Comparison of ENCODE assay signal across 34 cellular contexts in the genomic region with DNA sequence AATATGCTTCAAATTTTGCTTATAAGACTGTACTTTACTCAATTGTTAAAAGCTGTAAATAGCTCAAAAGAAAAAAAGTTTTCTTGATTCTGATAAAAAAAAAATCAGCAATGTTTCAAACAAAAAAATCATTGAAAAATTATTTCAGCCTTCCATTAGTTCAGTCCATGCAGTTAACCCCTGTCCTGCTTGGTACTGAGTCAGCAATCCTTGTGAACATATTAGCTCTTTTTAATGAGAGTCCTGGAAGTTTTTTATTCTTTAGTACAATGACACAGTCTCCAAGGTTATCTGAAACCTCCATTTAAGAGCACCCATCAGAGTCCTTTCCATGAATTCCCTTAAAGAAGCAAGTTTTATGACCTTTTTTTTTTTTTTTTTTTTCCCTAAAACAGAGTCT. TPM values are rescaled to one million over a fixed set of nuclear protein-coding genes. Genes with fewer than 3 reads are reported as not detected.
DNase-seq lines count a peak whose midpoint lies in the region; ATAC-seq, FAIRE-seq and TF ChIP-seq lines count a peak whose summit lies in the region.
"Had no signal": no experiment of that assay in that cellular context is flagged by ENCODE, and none has a peak within 500 bp of the region (broad histone marks: within the 10 kb centered on the region; RNA-seq: fewer than 3 reads in every experiment).

No MANE protein-coding gene starts in this region.

- H3K27me3 ChIP-seq in HepG2 (ENCODE audit: control insufficient read depth in 1 of 2, insufficient read depth in 2 of 2, low read length in 2 of 2) (no peaks in the 10 kb centered on the region), right lobe of liver (no peaks in the 10 kb centered on the region), IMR-90 (ENCODE audit: control insufficient read depth, insufficient read depth, low read length) (no peaks in the 10 kb centered on the region), K562 (ENCODE audit: control insufficient read depth in 2 of 2, insufficient read depth in 2 of 2, low read length in 2 of 2) (no peaks in the 10 kb centered on the region)
- H3K27me3 ChIP-seq: BE2C; BLaER1; BLaER1 treated with 17β-estradiol and CSF1 and Interleukin-3, amounts not matched to agents 10 nM and 100 nM had no signal

- H3K27ac ChIP-seq in HepG2 (ENCODE audit: extremely low read length, insufficient read depth, low read length) (no peak overlapping the region), right lobe of liver (no peak overlapping the region), IMR-90 (ENCODE audit: insufficient read depth, low read length) (no peak overlapping the region), K562 (ENCODE audit: extremely low read depth, low read depth, low read length) (no peak overlapping the region)
- H3K27ac ChIP-seq: 22Rv1; A549; BLaER1; BLaER1 treated with 17β-estradiol and CSF1 and Interleukin-3, amounts not matched to agents 10 nM and 100 nM; C4-2B had no signal

- no peak overlapping the region for H2BK120ac ChIP-seq in IMR-90 (ENCODE audit: low read depth, low read length)

- TF ChIP-seq RAD21 in HepG2 (CRISPR knock-in tag; IDR thresholded peaks at IDR 0.05), result no peak
- TF ChIP-seq RAD21 in IMR-90 (IDR thresholded peaks at IDR 0.05; ENCODE audit: low read length), result no peak
- no peak for TF ChIP-seq RAD21 in K562 (CRISPR knock-in tag; conservative IDR thresholded peaks at IDR 0.05 in 1 of 2, IDR thresholded peaks at IDR 0.05 in 1 of 2)

- H3K9me3 ChIP-seq in HepG2 (ENCODE audit: low read length) (peaks cover 37% of the 10 kb centered on the region), right lobe of liver (peaks cover 0 to 9% (median 3%) of the 10 kb centered on the region in 4 donors), IMR-90 (ENCODE audit: control insufficient read depth, insufficient read depth, low read length) (peaks cover 27% of the 10 kb centered on the region), K562 (replicated peaks; ENCODE audit: control insufficient read depth, insufficient read depth, low read depth, low read length) (peaks cover 13% of the 10 kb centered on the region)
- H3K9me3 ChIP-seq: BE2C had no signal

- H3K36me3 ChIP-seq in HepG2 (replicated peaks in 1 of 2; ENCODE audit: control insufficient read depth in 1 of 2, insufficient read depth in 2 of 2, low read length in 2 of 2) (no peaks in the 10 kb centered on the region), right lobe of liver (no peaks in the 10 kb centered on the region), IMR-90 (ENCODE audit: control insufficient read depth, insufficient read depth, low read length) (no peaks in the 10 kb centered on the region), K562 (ENCODE audit: control insufficient read depth, insufficient read depth, low read length) (no peaks in the 10 kb centered on the region)
- H3K36me3 ChIP-seq: BE2C had no signal

- H3K9ac ChIP-seq in HepG2 (ENCODE audit: insufficient read depth, low read depth, low read length), result no peak overlapping the region
- H3K9ac ChIP-seq in IMR-90 (ENCODE audit: low read depth, low read length), result no peak overlapping the region
- no peak overlapping the region for H3K9ac ChIP-seq in K562 (ENCODE audit: insufficient read depth in 1 of 2, low read depth in 2 of 2, low read length in 2 of 2)
- H3K9ac ChIP-seq: BLaER1; BLaER1 treated with 17β-estradiol and CSF1 and Interleukin-3, amounts not matched to agents 10 nM and 100 nM had no signal

- in situ Hi-C loops in HepG2 (cut with HindIII; ENCODE audit: extremely low pct_ligation_motif_present, low pct_unique_long_range_greater_than_20kb), result no loop called here
- in situ Hi-C loops in IMR-90 (cut with MboI; ENCODE audit: low sequenced_read_pairs), result no loop called here
- in situ Hi-C loops in K562 (cut with MboI), result no loop called here

- H3K79me2 ChIP-seq in HepG2 (ENCODE audit: insufficient read depth, low read length), result no peaks in the 10 kb centered on the region
- no peaks in the 10 kb centered on the region for H3K79me2 ChIP-seq in K562 (ENCODE audit: control insufficient read depth, insufficient read depth, low read length)

- ATAC-seq in HepG2 (no peak), right lobe of liver (no peak), IMR-90 (ENCODE audit: low read depth) (no peak), K562 (no peak)
- ATAC-seq: A549; CD8-positive, alpha-beta T cell had no signal

- TF ChIP-seq CTCF in HepG2 (CRISPR knock-in tag; IDR thresholded peaks at IDR 0.05) (no peak), right lobe of liver (IDR thresholded peaks at IDR 0.05) (no peak), IMR-90 (conservative IDR thresholded peaks at IDR 0.05; ENCODE audit: low read depth, low read length) (no peak), K562 (IDR thresholded peaks at IDR 0.05 in 2 of 3, conservative IDR thresholded peaks at IDR 0.05 in 1 of 3; ENCODE audit: insufficient read depth in 2 of 3, low read depth in 1 of 3, low read length in 3 of 3) (no peak)

- H4K8ac ChIP-seq in IMR-90 (ENCODE audit: low read depth in 2 of 2, low read length in 2 of 2), result no peak overlapping the region

- H3K4me2 ChIP-seq in HepG2 (ENCODE audit: low read depth, low read length), result no peak overlapping the region
- H3K4me2 ChIP-seq in IMR-90 (ENCODE audit: low read depth, low read length), result no peak overlapping the region
- no peak overlapping the region for H3K4me2 ChIP-seq in K562 (ENCODE audit: insufficient read depth, low read length)
- H3K4me2 ChIP-seq: A549; BLaER1; BLaER1 treated with 17β-estradiol and CSF1 and Interleukin-3, amounts not matched to agents 10 nM and 100 nM had no signal

- no peak overlapping the region for H3K4ac ChIP-seq in IMR-90 (ENCODE audit: low read depth, low read length)

- H4K20me1 ChIP-seq in HepG2 (ENCODE audit: insufficient read depth, low read length) (no peaks in the 10 kb centered on the region), IMR-90 (ENCODE audit: insufficient read depth, low read length) (no peaks in the 10 kb centered on the region), K562 (replicated peaks; ENCODE audit: control insufficient read depth, insufficient read depth, low read length) (no peaks in the 10 kb centered on the region)
- H4K20me1 ChIP-seq: BLaER1; BLaER1 treated with 17β-estradiol and CSF1 and Interleukin-3, amounts not matched to agents 10 nM and 100 nM had no signal

- CTCF ChIA-PET in HepG2 (lab: Yijun Ruan, JAX; ENCODE audit: low intra/inter-chr PET ratio, low total read pairs) (no interaction called here), HEK293T (lab: Yijun Ruan, JAX) (no interaction called here), IMR-90 (lab: Yijun Ruan, JAX) (interaction anchor here (0.6 to 0.7 kb wide), 2 partner anchors 34 to 78 kb away, joined by 3 to 4 read pairs; no protein-coding TSS in a partner anchor), K562 (lab: Yijun Ruan, JAX; ENCODE audit: low intra/inter-chr PET ratio) (no interaction called here)

- H3K4me3 ChIP-seq in HepG2 (replicated peaks in 1 of 3; ENCODE audit: insufficient read depth in 1 of 3, low read depth in 2 of 3, low read length in 3 of 3) (no peak overlapping the region), right lobe of liver (no peak overlapping the region), IMR-90 (ENCODE audit: insufficient read depth, low read depth, low read length) (no peak overlapping the region), K562 (no peak overlapping the region)
- H3K4me3 ChIP-seq: A549; BLaER1; BLaER1 treated with 17β-estradiol and CSF1 and Interleukin-3, amounts not matched to agents 10 nM and 100 nM had no signal

- no peak for TF ChIP-seq EP300 in HepG2 (IDR thresholded peaks at IDR 0.05; ENCODE audit: low read depth in 2 of 2, low read length in 2 of 2)
- TF ChIP-seq EP300 in HepG2 (CRISPR knock-in tag; IDR thresholded peaks at IDR 0.05; ENCODE audit: borderline replicate concordance), result no peak
- no peak for TF ChIP-seq EP300 in K562 (IDR thresholded peaks at IDR 0.05; ENCODE audit: low read length)

- H2AFZ ChIP-seq in HepG2 (ENCODE audit: low read length) (no peak overlapping the region), IMR-90 (replicated peaks; ENCODE audit: low read length, poor library complexity) (no peak overlapping the region), K562 (ENCODE audit: low read depth, low read length) (no peak overlapping the region)

- H3K18ac ChIP-seq in IMR-90 (ENCODE audit: low read depth, low read length), result no peak overlapping the region

- POLR2A ChIA-PET in HepG2 (lab: Yijun Ruan, JAX) (no interaction called here), HEK293T (lab: Yijun Ruan, JAX) (no interaction called here), IMR-90 (lab: Charles Lee; ENCODE audit: unreplicated experiment) (no interaction called here), K562 (lab: Yijun Ruan, JAX) (no interaction called here)

- H2AK5ac ChIP-seq in IMR-90 (ENCODE audit: low read depth, low read length), result no peak overlapping the region

- no peak overlapping the region for H3K23ac ChIP-seq in IMR-90 (ENCODE audit: low read depth, low read length)

- no peak overlapping the region for H2BK5ac ChIP-seq in IMR-90 (ENCODE audit: low read depth, low read length, poor library complexity, severe bottlenecking)

- no peaks in the 10 kb centered on the region for H3K9me1 ChIP-seq in IMR-90 (ENCODE audit: insufficient read depth, low read length)
- no peaks in the 10 kb centered on the region for H3K9me1 ChIP-seq in K562 (ENCODE audit: control insufficient read depth, insufficient read depth, low read length)

- no peak overlapping the region for H2AK9ac ChIP-seq in IMR-90 (replicated peaks; ENCODE audit: low read depth, low read length, poor library complexity)

- dilution Hi-C loops in IMR-90 (cut with HindIII; ENCODE audit: low sequenced_read_pairs, unreplicated experiment), result no loop called here

- no TSS peak for BruUV-seq in HepG2 (replicated peaks; lab: Mats Ljungman, UMichigan)
- BruUV-seq in IMR-90 (replicated peaks; lab: Mats Ljungman, UMichigan), result no TSS peak
- BruUV-seq in K562 (replicated peaks; lab: Mats Ljungman, UMichigan), result no TSS peak

- DNase-seq in HepG2 (ENCODE audit: low spot score) (no peak), right lobe of liver (no peak), HEK293T (ENCODE audit: extremely low spot score) (no peak), IMR-90 (no peak), K562 (ENCODE audit: extremely low read depth in 1 of 4, low spot score in 3 of 4) (no peak), T-helper 2 cell (no peak), DMS 273 treated with DMSO at 0.1 percent for 48 hours (lab: John Stamatoyannopoulos, UW) (no peak)
- no peak for DNase-seq in activated naive CD4-positive, alpha-beta T cell (lab: John Stamatoyannopoulos, UW)
- DNase-seq: 8988T; ACHN; AML-193; BE2C; C1 segment of cervical spinal cord; Caco-2; Calu3; CD4-positive, alpha-beta memory T cell; CD4-positive, alpha-beta T cell; CD4-positive, CD25-positive, alpha-beta regulatory T cell; CD8-positive, alpha-beta memory T cell; CD8-positive, alpha-beta T cell; COR-L47; DMS153; DMS53; DMS79; DMS79 treated with DMSO at 0.1 percent for 48 hours; DND-41; EL had no signal

- no peak overlapping the region for H3K56ac ChIP-seq in IMR-90 (ENCODE audit: extremely low read depth, insufficient read depth, low read length)

- H3K4me1 ChIP-seq in HepG2 (ENCODE audit: insufficient read depth, low read length) (no peaks in the 10 kb centered on the region), right lobe of liver (no peaks in the 10 kb centered on the region), IMR-90 (ENCODE audit: control insufficient read depth, insufficient read depth, low read length) (no peaks in the 10 kb centered on the region), K562 (replicated peaks in 1 of 2; ENCODE audit: control insufficient read depth in 2 of 2, insufficient read depth in 2 of 2, low read length in 2 of 2) (no peaks in the 10 kb centered on the region)
- H3K4me1 ChIP-seq: A549; BE2C; BLaER1; BLaER1 treated with 17β-estradiol and CSF1 and Interleukin-3, amounts not matched to agents 10 nM and 100 nM; Caco-2 had no signal

- no peak for FAIRE-seq in HepG2 (lab: Jason Lieb, UNC)
- no peak for FAIRE-seq in K562 (lab: Jason Lieb, UNC)
- FAIRE-seq: A204.1, A549, D721Med had no signal

- no peak overlapping the region for H4K91ac ChIP-seq in IMR-90 (ENCODE audit: insufficient read depth, low read depth, low read length)

- no peaks in the 10 kb centered on the region for H3K79me1 ChIP-seq in IMR-90 (ENCODE audit: low read depth in 1 of 2, low read length in 2 of 2)

- no peak overlapping the region for H2BK20ac ChIP-seq in IMR-90 (ENCODE audit: low read depth, low read length)

- H3K14ac ChIP-seq in IMR-90 (replicated peaks; ENCODE audit: low read depth, low read length), result no peak overlapping the region

- intact Hi-C loops in HepG2 (cut with micrococcal nuclease; ENCODE audit: unreplicated experiment), result no loop called here
- intact Hi-C loops in right lobe of liver (cut with DNase I), result no loop called here
- intact Hi-C loops in IMR-90 (cut with micrococcal nuclease), result loop anchor here (2.0 kb wide), 1 partner anchor 15 kb away; no protein-coding TSS in a partner anchor
- intact Hi-C loops in K562 (cut with micrococcal nuclease), result no loop called here

- H2BK15ac ChIP-seq in IMR-90 (ENCODE audit: low read depth, low read length), result no peak overlapping the region

- TF ChIP-seq POLR2A in HepG2 (IDR thresholded peaks at IDR 0.05; ENCODE audit: insufficient read depth in 1 of 2, low read depth in 2 of 2, low read length in 2 of 2), result no peak
- TF ChIP-seq POLR2A in right lobe of liver (IDR thresholded peaks at IDR 0.05), result no peak
- TF ChIP-seq POLR2A in IMR-90 (IDR thresholded peaks at IDR 0.05; ENCODE audit: low read depth, low read length), result no peak
- no peak for TF ChIP-seq POLR2A in K562 (conservative IDR thresholded peaks at IDR 0.05)

- H4K5ac ChIP-seq in IMR-90 (ENCODE audit: low read depth, low read length), result no peak overlapping the region

RNA-seq across cellular contexts. Expression of a gene that starts 21.4 kb away (rescaled TPM):
- total RNA-seq in HepG2 (2016; rRNA removed; fragmentation: Illumina TruSeq; extraction: Trizol) (12.0 and 18.8 TPM in 2 replicates), right lobe of liver (1 to 10 TPM; 2.3 to 4.7 (median 3.7) TPM), IMR-90 (2012; rRNA removed) (14.7 and 18.3 TPM in 2 replicates), K562 (2014; rRNA removed) (3.3 and 4.3 TPM in 2 replicates), K562 (2014; rRNA removed; fragmentation: Illumina TruSeq; extraction: Trizol) (3.9 TPM in 2 replicates), K562 (2015; rRNA removed; fragmentation: Illumina TruSeq; extraction: Trizol) (4.6 and 4.9 TPM in 2 replicates), K562 (2021) (3.8 and 4.9 TPM in 2 replicates)
- total RNA-seq in HepG2 (2016; cell fraction: cytosol; rRNA removed; fragmentation: Illumina TruSeq; extraction: Trizol; ENCODE audit: low read depth), result 1.2 and 1.4 TPM in 2 replicates
- total RNA-seq in HepG2 (2016; cell fraction: insoluble cytoplasmic fraction; rRNA removed; fragmentation: Illumina TruSeq; extraction: Trizol), result 12.7 and 18.0 TPM in 2 replicates
- total RNA-seq in HepG2 (2016; cell fraction: membrane; rRNA removed; fragmentation: Illumina TruSeq; extraction: Trizol), result 4.9 TPM in 2 replicates
- total RNA-seq in HepG2 (2016; cell fraction: nucleus; rRNA removed; fragmentation: Illumina TruSeq; extraction: Trizol), result 7.5 and 7.7 TPM in 2 replicates
- polyA plus RNA-seq in HepG2 (2011; rRNA removed) (4.1 and 4.4 TPM in 2 replicates), IMR-90 (2012; rRNA removed) (3.0 and 3.6 TPM in 2 replicates), K562 (2011; rRNA removed) (2.6 and 3.4 TPM in 2 replicates), K562 (2014; fragmentation: Illumina TruSeq; extraction: Trizol) (2.8 and 3.2 TPM in 2 replicates), K562 (2014; fragmentation: Nextera tagmentation; extraction: Ambion mirVana) (1 to 10 TPM; 2.1 to 2.8 TPM), K562 (2014; rRNA removed) (1.9 and 2.5 TPM in 2 replicates)
- polyA plus RNA-seq in HepG2 (2011; cell fraction: cytosol; rRNA removed), result 2.9 and 3.7 TPM in 2 replicates
- polyA plus RNA-seq in HepG2 (2011; cell fraction: nucleus; rRNA removed), result 2.3 and 3.0 TPM in 2 replicates
- polyA plus RNA-seq in HepG2 (2012), result 5.1 and 5.6 TPM in 2 replicates
- polyA plus RNA-seq in HepG2 (2016; cell fraction: cytosol; fragmentation: Illumina TruSeq; extraction: Trizol; ENCODE audit: low read depth), result 0.51 and 0.53 TPM in 2 replicates
- polyA plus RNA-seq in HepG2 (2016; cell fraction: insoluble cytoplasmic fraction; fragmentation: Illumina TruSeq; extraction: Trizol; ENCODE audit: low read depth), result 10.7 and 11.9 TPM in 2 replicates
- 2.0 TPM in 2 replicates for polyA plus RNA-seq in HepG2 (2016; cell fraction: membrane; fragmentation: Illumina TruSeq; extraction: Trizol; ENCODE audit: low read depth)
- polyA plus RNA-seq in HepG2 (2016; cell fraction: nucleus; fragmentation: Illumina TruSeq; extraction: Trizol; ENCODE audit: insufficient read depth, low read depth), result 8.6 and 8.7 TPM in 2 replicates
- 16.0 and 35.1 TPM in 2 replicates for polyA minus RNA-seq in HepG2 (2011; rRNA and poly(A)+ RNA removed; ENCODE audit: low replicate concordance)
- polyA minus RNA-seq in HepG2 (2011; cell fraction: cytosol; rRNA and poly(A)+ RNA removed), result 7.6 and 8.2 TPM in 2 replicates
- polyA minus RNA-seq in HepG2 (2011; cell fraction: nucleus; rRNA and poly(A)+ RNA removed), result 4.9 and 5.1 TPM in 2 replicates
- polyA plus RNA-seq in IMR-90 (2012; cell fraction: cytosol; rRNA removed), result 2.0 and 2.3 TPM in 2 replicates
- 0.98 and 1.2 TPM in 2 replicates for polyA plus RNA-seq in IMR-90 (2012; cell fraction: nucleus; rRNA removed; ENCODE audit: low replicate concordance)
- 4.5 and 6.3 TPM in 2 replicates for total RNA-seq in K562 (2011; cell fraction: chromatin; rRNA removed; ENCODE audit: low replicate concordance)
- total RNA-seq in K562 (2011; cell fraction: nucleolus; rRNA removed), result 5.0 and 5.9 TPM in 2 replicates
- total RNA-seq in K562 (2011; cell fraction: nucleoplasm; rRNA removed), result 3.9 and 5.2 TPM in 2 replicates
- 2.6 and 3.2 TPM in 2 replicates for polyA plus RNA-seq in K562 (2011; cell fraction: cytosol; rRNA removed)
- 1.1 and 1.2 TPM in 2 replicates for polyA plus RNA-seq in K562 (2011; cell fraction: nucleus; rRNA removed)
- polyA plus RNA-seq in K562 (2012), result 2.6 and 3.2 TPM in 2 replicates
- polyA minus RNA-seq in K562 (2011; rRNA and poly(A)+ RNA removed), result 7.6 and 7.7 TPM in 2 replicates
- polyA minus RNA-seq in K562 (2011; cell fraction: cytosol; rRNA and poly(A)+ RNA removed), result 3.6 and 3.8 TPM in 2 replicates
- polyA minus RNA-seq in K562 (2011; cell fraction: nucleus; rRNA and poly(A)+ RNA removed), result 2.3 and 4.3 TPM in 2 replicates

RNA-seq across cellular contexts. Expression of a gene that starts 40.3 kb away (rescaled TPM):
- total RNA-seq in HepG2 (2016; rRNA removed; fragmentation: Illumina TruSeq; extraction: Trizol) (9.0 and 14.9 TPM in 2 replicates), right lobe of liver (1 to 10 TPM; 3.0 to 6.7 (median 5.5) TPM), IMR-90 (2012; rRNA removed) (7.9 and 9.4 TPM in 2 replicates), K562 (2014; rRNA removed) (2.3 and 3.7 TPM in 2 replicates), K562 (2014; rRNA removed; fragmentation: Illumina TruSeq; extraction: Trizol) (3.5 and 3.6 TPM in 2 replicates), K562 (2015; rRNA removed; fragmentation: Illumina TruSeq; extraction: Trizol) (3.9 and 4.1 TPM in 2 replicates), K562 (2021) (4.4 and 4.5 TPM in 2 replicates)
- total RNA-seq in HepG2 (2016; cell fraction: cytosol; rRNA removed; fragmentation: Illumina TruSeq; extraction: Trizol; ENCODE audit: low read depth), result 0.61 and 0.71 TPM in 2 replicates
- 9.1 and 14.2 TPM in 2 replicates for total RNA-seq in HepG2 (2016; cell fraction: insoluble cytoplasmic fraction; rRNA removed; fragmentation: Illumina TruSeq; extraction: Trizol)
- 3.4 and 4.1 TPM in 2 replicates for total RNA-seq in HepG2 (2016; cell fraction: membrane; rRNA removed; fragmentation: Illumina TruSeq; extraction: Trizol)
- total RNA-seq in HepG2 (2016; cell fraction: nucleus; rRNA removed; fragmentation: Illumina TruSeq; extraction: Trizol), result 8.3 and 8.7 TPM in 2 replicates
- polyA plus RNA-seq in HepG2 (2011; rRNA removed) (3.6 and 3.8 TPM in 2 replicates), IMR-90 (2012; rRNA removed) (1.8 and 2.1 TPM in 2 replicates), K562 (2011; rRNA removed) (3.6 and 3.9 TPM in 2 replicates), K562 (2014; fragmentation: Illumina TruSeq; extraction: Trizol) (2.9 and 3.3 TPM in 2 replicates), K562 (2014; fragmentation: Nextera tagmentation; extraction: Ambion mirVana) (1 to 10 TPM; 1.8 to 2.3 TPM), K562 (2014; rRNA removed) (2.5 TPM in 2 replicates)
- 2.8 and 2.9 TPM in 2 replicates for polyA plus RNA-seq in HepG2 (2011; cell fraction: cytosol; rRNA removed)
- polyA plus RNA-seq in HepG2 (2011; cell fraction: nucleus; rRNA removed), result 2.6 and 3.1 TPM in 2 replicates
- polyA plus RNA-seq in HepG2 (2012), result 3.2 and 4.1 TPM in 2 replicates
- polyA plus RNA-seq in HepG2 (2016; cell fraction: cytosol; fragmentation: Illumina TruSeq; extraction: Trizol; ENCODE audit: low read depth), result 0.17 and 0.28 TPM in 2 replicates
- 10.2 and 10.4 TPM in 2 replicates for polyA plus RNA-seq in HepG2 (2016; cell fraction: insoluble cytoplasmic fraction; fragmentation: Illumina TruSeq; extraction: Trizol; ENCODE audit: low read depth)
- 1.0 and 1.3 TPM in 2 replicates for polyA plus RNA-seq in HepG2 (2016; cell fraction: membrane; fragmentation: Illumina TruSeq; extraction: Trizol; ENCODE audit: low read depth)
- 4.8 and 5.5 TPM in 2 replicates for polyA plus RNA-seq in HepG2 (2016; cell fraction: nucleus; fragmentation: Illumina TruSeq; extraction: Trizol; ENCODE audit: insufficient read depth, low read depth)
- polyA minus RNA-seq in HepG2 (2011; rRNA and poly(A)+ RNA removed; ENCODE audit: low replicate concordance), result 18.8 and 26.5 TPM in 2 replicates
- polyA minus RNA-seq in HepG2 (2011; cell fraction: cytosol; rRNA and poly(A)+ RNA removed), result 6.6 and 7.6 TPM in 2 replicates
- polyA minus RNA-seq in HepG2 (2011; cell fraction: nucleus; rRNA and poly(A)+ RNA removed), result 12.4 and 12.9 TPM in 2 replicates
- polyA plus RNA-seq in IMR-90 (2012; cell fraction: cytosol; rRNA removed), result 1.0 and 1.5 TPM in 2 replicates
- polyA plus RNA-seq in IMR-90 (2012; cell fraction: nucleus; rRNA removed; ENCODE audit: low replicate concordance), result 0.66 and 0.91 TPM in 2 replicates
- 4.3 and 4.7 TPM in 2 replicates for total RNA-seq in K562 (2011; cell fraction: chromatin; rRNA removed; ENCODE audit: low replicate concordance)
- total RNA-seq in K562 (2011; cell fraction: nucleolus; rRNA removed), result 5.2 and 6.4 TPM in 2 replicates
- 3.7 and 4.8 TPM in 2 replicates for total RNA-seq in K562 (2011; cell fraction: nucleoplasm; rRNA removed)
- polyA plus RNA-seq in K562 (2011; cell fraction: cytosol; rRNA removed), result 3.9 and 4.1 TPM in 2 replicates
- 2.3 and 2.8 TPM in 2 replicates for polyA plus RNA-seq in K562 (2011; cell fraction: nucleus; rRNA removed)
- polyA plus RNA-seq in K562 (2012), result 3.0 and 3.5 TPM in 2 replicates
- 9.9 and 10.9 TPM in 2 replicates for polyA minus RNA-seq in K562 (2011; rRNA and poly(A)+ RNA removed)
- polyA minus RNA-seq in K562 (2011; cell fraction: cytosol; rRNA and poly(A)+ RNA removed), result 4.7 and 6.4 TPM in 2 replicates
- polyA minus RNA-seq in K562 (2011; cell fraction: nucleus; rRNA and poly(A)+ RNA removed), result 5.5 and 11.1 TPM in 2 replicates
